Comparison of ENCODE assay signal across 1 cellular context in genomic region chr15:90121086-90121485, GRCh38.
TF ChIP-seq lines count a peak whose summit lies in the region.

No MANE protein-coding gene starts in this region.

TF ChIP-seq in GM23338, 12 proteins besides CTCF, POLR2A, EP300 and RAD21 (continued from another document):
- TF ChIP-seq ZNF462 (CRISPR knock-in tag; IDR thresholded peaks at IDR 0.05) (no peak), ZNF114 (CRISPR knock-in tag; IDR thresholded peaks at IDR 0.05) (no peak), EZH2 (IDR thresholded peaks at IDR 0.05; ENCODE audit: low read depth, unreplicated experiment) (no peak), JUNB (IDR thresholded peaks at IDR 0.05; ENCODE audit: unreplicated experiment) (no peak), ETS1 (IDR thresholded peaks at IDR 0.05) (no peak), REST (IDR thresholded peaks at IDR 0.05; ENCODE audit: unreplicated experiment) (no peak), NANOG (IDR thresholded peaks at IDR 0.05; ENCODE audit: borderline replicate concordance) (no peak)
